ENCODE assay signal across 8 cellular contexts in the genomic region with DNA sequence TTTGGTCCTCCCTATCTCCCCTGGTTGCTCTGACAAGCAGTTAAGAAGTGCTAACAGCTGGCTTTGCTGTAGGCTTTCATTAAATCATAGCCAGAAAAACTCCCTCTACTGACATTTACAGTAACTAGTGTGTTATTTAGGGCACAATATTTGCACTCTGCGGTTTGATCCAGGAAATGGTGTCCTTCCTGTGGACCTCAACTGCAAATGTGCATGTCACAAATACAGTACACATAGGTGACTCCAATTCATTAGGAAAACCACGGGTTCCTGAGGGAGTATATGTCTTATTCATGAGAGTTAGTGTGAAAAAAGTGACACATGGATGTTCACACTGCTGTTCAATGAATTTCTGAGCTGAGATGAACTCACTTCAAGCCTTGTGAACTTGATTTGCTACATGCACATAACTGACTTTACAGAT.
DNase-seq lines count a peak whose midpoint lies in the region; ATAC-seq, FAIRE-seq and TF ChIP-seq lines count a peak whose summit lies in the region.

No MANE protein-coding gene starts in this region.

- no peak overlapping the region for H3K4me3 Mint-ChIP-seq in astrocyte (ENCODE audit: unreplicated experiment)

- no peaks in the 10 kb centered on the region for H3K36me3 ChIP-seq in BJ (ENCODE audit: control insufficient read depth, insufficient read depth, low read length)
- no peaks in the 10 kb centered on the region for H3K36me3 ChIP-seq in astrocyte (ENCODE audit: insufficient read depth, low read length)
- no peaks in the 10 kb centered on the region for H3K36me3 ChIP-seq in mesodermal cell (ENCODE audit: control insufficient read depth, insufficient read depth, low read length)

- H3K27ac Mint-ChIP-seq in astrocyte (ENCODE audit: unreplicated experiment) = peak overlapping the region; percentile 4

- CTCF ChIA-PET in BJ (lab: Yijun Ruan, JAX) = no interaction called here

- no peak overlapping the region for H3K4me3 ChIP-seq in BJ (ENCODE audit: low read depth, low read length)
- H3K4me3 ChIP-seq in astrocyte (ENCODE audit: insufficient read depth, low read depth, low read length) = peak overlapping the region; percentile 11
- H3K4me3 ChIP-seq in mesodermal cell (ENCODE audit: extremely low read depth, insufficient read depth, low read length, poor library complexity, severe bottlenecking) = no peak overlapping the region

- H4K20me1 ChIP-seq in astrocyte (ENCODE audit: insufficient read depth, low read length) = no peaks in the 10 kb centered on the region

- H3K9ac ChIP-seq in astrocyte (ENCODE audit: low read length) = peak overlapping the region; percentile 57

- H3K4me1 Mint-ChIP-seq in astrocyte (ENCODE audit: low read depth, unreplicated experiment) = peaks cover 39% of the 10 kb centered on the region

- POLR2A ChIA-PET in BJ (lab: Charles Lee) = interaction anchor here (0.6 kb wide), 1 partner anchor 98 kb away, joined by 3 read pairs; no protein-coding TSS in a partner anchor

- WGBS in mesodermal cell (ENCODE audit: insufficient coverage in 2 of 2), 2 experiments = 83% methylated on average over 1 of the region's 2 CpGs; no CpG with 5 or more reads in 1 of the 2 experiments

- H3K9me3 Mint-ChIP-seq in astrocyte (ENCODE audit: unreplicated experiment) = no peaks in the 10 kb centered on the region

- H3K79me2 ChIP-seq in astrocyte (ENCODE audit: insufficient read depth, low read length) = no peaks in the 10 kb centered on the region

- peak; percentile 76 for ATAC-seq in HG02938 (IDR thresholded peaks at IDR 0.05; ENCODE audit: unreplicated experiment)

- H2AFZ ChIP-seq in astrocyte (ENCODE audit: low read depth, low read length) = no peak overlapping the region

- H3K27me3 Mint-ChIP-seq in astrocyte (ENCODE audit: low read depth, unreplicated experiment) = no peaks in the 10 kb centered on the region

- H3K9me3 ChIP-seq in astrocyte (ENCODE audit: insufficient read depth, low read depth, low read length) (no peaks in the 10 kb centered on the region), mesodermal cell (ENCODE audit: control insufficient read depth, low read length) (no peaks in the 10 kb centered on the region)

- H3K27ac ChIP-seq in astrocyte (ENCODE audit: low read depth, low read length) (peak overlapping the region; percentile 58), mesodermal cell (ENCODE audit: low read depth, low read length, severe bottlenecking) (peak overlapping the region; percentile 18)

- no peak for TF ChIP-seq CTCF in BJ (IDR thresholded peaks at IDR 0.05; ENCODE audit: insufficient read depth, low read depth, low read length)
- TF ChIP-seq CTCF in astrocyte (IDR thresholded peaks at IDR 0.05; ENCODE audit: insufficient read depth, low read depth, low read length) = peak; percentile 14

- H3K4me1 ChIP-seq in astrocyte (ENCODE audit: insufficient read depth, low read length) (peaks cover 25% of the 10 kb centered on the region), mesodermal cell (ENCODE audit: control insufficient read depth, insufficient read depth, low read length, poor library complexity, severe bottlenecking) (peaks cover 16% of the 10 kb centered on the region)

- peak overlapping the region; percentile 74 for H3K4me2 ChIP-seq in astrocyte (ENCODE audit: low read length)

- DNase-seq in BJ (ENCODE audit: low read depth) (peak; percentile 49), GM18507 (ENCODE audit: extremely low spot score, insufficient read length, low read depth) (peak; percentile 20), NCI-H2227 (lab: John Stamatoyannopoulos, UW; ENCODE audit: unreplicated experiment) (peak; percentile 46), astrocyte (ENCODE audit: low read depth) (peak; percentile 85), NCI-H1930 (lab: John Stamatoyannopoulos, UW) (no peak), OCI-M2 (lab: John Stamatoyannopoulos, UW; ENCODE audit: unreplicated experiment) (no peak)

- peaks cover 9% of the 10 kb centered on the region for H3K36me3 Mint-ChIP-seq in astrocyte (ENCODE audit: low read depth, unreplicated experiment)

- peak; percentile 99 for FAIRE-seq in GM18507 (lab: Jason Lieb, UNC)
- peak; percentile 43 for FAIRE-seq in astrocyte (lab: Jason Lieb, UNC)

- H3K27me3 ChIP-seq in BJ (ENCODE audit: control insufficient read depth, insufficient read depth, low read length) (no peaks in the 10 kb centered on the region; the same call in 1 of the 2 replicates), astrocyte (ENCODE audit: insufficient read depth, low read length) (peaks cover 4% of the 10 kb centered on the region)

Comparison
In these comparisons a context has a peak if more than half of its experiments do, and no peak if none do; other contexts are left out.
1. DNase-seq: peak in BJ (single experiment), GM18507 (single experiment), NCI-H2227 (single experiment) and astrocyte (single experiment); none in NCI-H1930 (0 of 2) and OCI-M2 (single experiment).